Comparison of ENCODE assay signal across 14 cellular contexts in the genomic region with DNA sequence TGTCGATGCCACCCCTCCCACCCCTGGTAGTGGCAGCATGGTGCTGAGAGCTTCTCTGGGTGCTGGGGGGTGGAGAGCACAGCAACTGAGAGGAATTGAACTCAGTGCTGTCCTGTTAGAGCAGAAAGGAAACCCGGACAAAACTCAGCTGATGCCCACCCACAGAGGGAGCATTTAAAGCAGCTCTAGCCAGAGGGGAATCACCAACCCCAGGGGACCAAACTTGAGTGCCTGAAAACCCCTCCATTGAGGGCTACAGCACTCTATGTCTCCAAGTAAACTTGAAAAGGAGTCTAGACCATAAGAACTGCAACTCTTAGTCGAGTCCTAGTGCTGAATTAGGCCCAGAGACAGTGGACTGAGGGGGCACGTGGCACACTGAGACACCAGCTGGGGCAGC.
DNase-seq lines count a peak whose midpoint lies in the region; ATAC-seq lines count a peak whose summit lies in the region.
"Had no signal": no experiment of that assay in that cellular context is flagged by ENCODE, and none has a peak within 500 bp of the region (broad histone marks: within the 10 kb centered on the region; RNA-seq: fewer than 3 reads in every experiment).

No MANE protein-coding gene starts in this region.

- DNase-seq in UCSD-AML1 (lab: John Stamatoyannopoulos, UW; ENCODE audit: unreplicated experiment) (no peak), GF-D8 (lab: John Stamatoyannopoulos, UW) (no peak), medulla oblongata (ENCODE audit: extremely low spot score) (no peak)
- no peak for DNase-seq in central memory CD4-positive, alpha-beta T cell
- DNase-seq: Caco-2; CD4-positive, CD25-positive, alpha-beta regulatory T cell; DMS153; HCEC 1CT; NCI-H1436 treated with DMSO at 0.1 percent for 48 hours; NCI-H2029 treated with DMSO at 0.1 percent for 48 hours; NCI-H510A treated with DMSO at 0.1 percent for 48 hours had no signal

- peak; percentile 60 for ATAC-seq in GM18861 (IDR thresholded peaks at IDR 0.05; ENCODE audit: unreplicated experiment)
- peak; percentile 80 for ATAC-seq in HG02588 (IDR thresholded peaks at IDR 0.05; ENCODE audit: unreplicated experiment)
- peak; percentile 62 for ATAC-seq in HG03432 (IDR thresholded peaks at IDR 0.05; ENCODE audit: unreplicated experiment)
